In the genomic region with DNA sequence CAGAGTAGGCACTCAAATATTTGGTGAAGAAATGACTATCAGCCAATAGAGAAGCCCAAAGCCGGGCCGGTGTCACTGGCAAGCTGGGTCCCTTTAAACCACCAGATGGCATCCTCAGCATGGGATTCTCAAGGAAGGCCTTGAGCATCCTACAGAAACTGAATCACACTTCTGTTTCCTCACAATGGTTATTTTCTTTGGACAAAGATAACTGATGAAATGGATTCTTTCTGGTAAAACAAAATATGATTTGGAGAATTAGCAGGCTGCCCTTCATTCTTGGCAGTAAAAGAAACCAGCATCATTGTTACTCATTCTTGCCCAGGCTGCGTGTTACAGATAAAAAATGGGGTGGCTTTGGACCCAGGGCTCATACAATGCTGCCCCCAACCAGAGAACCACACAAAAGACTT, we compare ENCODE assay signal across 8 cellular contexts. TPM values are rescaled to one million over a fixed set of nuclear protein-coding genes. Genes with fewer than 3 reads are reported as not detected.
A peak's percentile ranks its signal among the peaks of the same experiment; 100 is the strongest.
DNase-seq lines count a peak whose midpoint lies in the region; ATAC-seq and TF ChIP-seq lines count a peak whose summit lies in the region.

No MANE protein-coding gene starts in this region.

- H3K4me3 ChIP-seq in choroid plexus epithelial cell (ENCODE audit: low read depth, low read length) (no peak overlapping the region), right lobe of liver (no peak overlapping the region)

- TF ChIP-seq POLR2A in right lobe of liver (IDR thresholded peaks at IDR 0.05): no peak

- intact Hi-C loops in activated CD4-positive, alpha-beta T cell treated with anti-CD3 and anti-CD28 coated beads for 36 hours (cut with DNase I, micrococcal nuclease): loop anchor here (1.0 kb wide), 4 partner anchors 31 to 267 kb away; a partner anchor contains a TSS
- intact Hi-C loops in right lobe of liver (cut with DNase I): no loop called here

- CTCF ChIA-PET in activated CD4-positive, alpha-beta T cell treated with anti-CD3 and anti-CD28 coated beads for 36 hours (lab: Charles Lee): interaction anchor here (1.0 to 4.7 kb wide), 6 partner anchors 32 to 85 kb away, joined by 3 to 38 read pairs (median 4); a partner anchor contains a TSS

- no peak overlapping the region for H3K27ac ChIP-seq in right lobe of liver

- peaks cover 2% of the 10 kb centered on the region for H3K4me1 Mint-ChIP-seq in activated CD4-positive, alpha-beta T cell treated with anti-CD3 and anti-CD28 coated beads for 36 hours

- H3K27me3 ChIP-seq in right lobe of liver: no peaks in the 10 kb centered on the region

- ATAC-seq in activated CD4-positive, alpha-beta T cell treated with anti-CD3 and anti-CD28 coated beads for 36 hours: peak; percentile 94
- ATAC-seq in right lobe of liver (peak; percentile 67 to 77 (median 73)), GM21390 (IDR thresholded peaks at IDR 0.05; ENCODE audit: unreplicated experiment) (no peak)

- H3K36me3 Mint-ChIP-seq in activated CD4-positive, alpha-beta T cell treated with anti-CD3 and anti-CD28 coated beads for 36 hours (ENCODE audit: low read depth): no peaks in the 10 kb centered on the region

- H3K4me3 Mint-ChIP-seq in activated CD4-positive, alpha-beta T cell treated with anti-CD3 and anti-CD28 coated beads for 36 hours: no peak overlapping the region

- 24% methylated on average over 3 of the region's 3 CpGs for WGBS in right lobe of liver (ENCODE audit: insufficient coverage, low coverage, low lambda C conversion rate, missing lambda C conversion rate)

- no peaks in the 10 kb centered on the region for H3K9me3 ChIP-seq in right lobe of liver

- peaks cover 4% of the 10 kb centered on the region for H3K27me3 Mint-ChIP-seq in activated CD4-positive, alpha-beta T cell treated with anti-CD3 and anti-CD28 coated beads for 36 hours

- POLR2A ChIA-PET in activated CD4-positive, alpha-beta T cell treated with anti-CD3 and anti-CD28 coated beads for 36 hours (lab: Charles Lee): no interaction called here

- peak; percentile 83 for DNase-seq in NCI-H82 (lab: John Stamatoyannopoulos, UW)
- no peak for DNase-seq in NCI-H82 treated with DMSO at 0.1 percent for 48 hours (lab: John Stamatoyannopoulos, UW; ENCODE audit: unreplicated experiment)
- peak; percentile 24 to 34 for DNase-seq in NCI-H2081 (lab: John Stamatoyannopoulos, UW)
- DNase-seq in activated CD4-positive, alpha-beta T cell treated with anti-CD3 and anti-CD28 coated beads for 36 hours: peak; percentile 82
- peak; percentile 85 for DNase-seq in choroid plexus epithelial cell (ENCODE audit: low read depth)
- DNase-seq in right lobe of liver: peak in 2 of 3 donors; percentile 25 to 52
- peak; percentile 38 to 41 (median 40) for DNase-seq in stimulated activated CD4-positive, alpha-beta T cell treated with anti-CD3 and anti-CD28 coated beads, TNF-alpha, amount 100 ng/mL, for 48 hours (ENCODE audit: low read depth in 3 of 3)

- no peak overlapping the region for H3K27ac Mint-ChIP-seq in activated CD4-positive, alpha-beta T cell treated with anti-CD3 and anti-CD28 coated beads for 36 hours

- no peaks in the 10 kb centered on the region for H3K36me3 ChIP-seq in right lobe of liver

- TF ChIP-seq CTCF in choroid plexus epithelial cell (conservative IDR thresholded peaks at IDR 0.05; ENCODE audit: low read depth, low read length) (peak; percentile 88), right lobe of liver (IDR thresholded peaks at IDR 0.05) (peak; percentile 38 to 61 (median 47))

- no peaks in the 10 kb centered on the region for H3K4me1 ChIP-seq in right lobe of liver

- H3K9me3 Mint-ChIP-seq in activated CD4-positive, alpha-beta T cell treated with anti-CD3 and anti-CD28 coated beads for 36 hours (ENCODE audit: low read depth): no peaks in the 10 kb centered on the region

RNA-seq across cellular contexts. Expression of a gene that starts 30.3 kb away (rescaled TPM):
- 10 to 100 TPM; 10.2 to 10.5 TPM for total RNA-seq in activated CD4-positive, alpha-beta T cell treated with anti-CD3 and anti-CD28 coated beads for 36 hours
- under 1 TPM in 3 of 6 experiments, not detected in 3; 0.07 to 0.38 (median 0.12) TPM for total RNA-seq in right lobe of liver

Comparison
In these comparisons a context has a peak if more than half of its experiments do, and no peak if none do; other contexts are left out.
1. RNA of a gene that starts 30.3 kb away (total RNA-seq): 10.2 to 10.5 TPM in activated CD4-positive, alpha-beta T cell treated with anti-CD3 and anti-CD28 coated beads for 36 hours; 0.07 to 0.38 TPM in right lobe of liver; every median in the first group is over 4 times any median in the second.
2. intact Hi-C loops: an anchor here in activated CD4-positive, alpha-beta T cell treated with anti-CD3 and anti-CD28 coated beads for 36 hours (1.0 kb wide); none called in right lobe of liver.